In genomic region chr7:36151921-36152755, GRCh38 we compare ENCODE assay signal across 8 cellular contexts. TPM values are rescaled to one million over a fixed set of nuclear protein-coding genes. Genes with fewer than 3 reads are reported as not detected.
A peak's percentile ranks its signal among the peaks of the same experiment; 100 is the strongest.
DNase-seq lines count a peak whose midpoint lies in the region; ATAC-seq and TF ChIP-seq lines count a peak whose summit lies in the region.

No MANE protein-coding gene starts in this region.

- CTCF ChIA-PET in AG04450 (lab: Charles Lee), result no interaction called here

- peaks cover 0 to 7% (median 7%) of the 10 kb centered on the region in 3 donors for H3K4me1 Mint-ChIP-seq in IgD-negative memory B cell

- H3K9me3 Mint-ChIP-seq in IgD-negative memory B cell, result no peaks in the 10 kb centered on the region

- peaks cover 2% of the 10 kb centered on the region for H3K27me3 ChIP-seq in AG04450 (ENCODE audit: control insufficient read depth, insufficient read depth, low read length)
- no peaks in the 10 kb centered on the region for H3K27me3 ChIP-seq in mucosa of stomach (ENCODE audit: control insufficient read depth, insufficient read depth, low read length)

- TF ChIP-seq CTCF in AG04450 (IDR thresholded peaks at IDR 0.05; ENCODE audit: low read depth, low read length), result no peak
- TF ChIP-seq CTCF in GM13977 (IDR thresholded peaks at IDR 0.05; ENCODE audit: extremely low read depth, insufficient read depth, missing control alignments), result no peak

- H3K4me3 Mint-ChIP-seq in IgD-negative memory B cell, result peak overlapping the region; percentile 79 to 97 (median 86)

- peaks cover 1% of the 10 kb centered on the region for H3K27me3 Mint-ChIP-seq in IgD-negative memory B cell

- H3K4me1 ChIP-seq in mucosa of stomach (ENCODE audit: control insufficient read depth, insufficient read depth, low read length), result peaks cover 39% of the 10 kb centered on the region

- ATAC-seq in HG02970 (IDR thresholded peaks at IDR 0.05; ENCODE audit: low FRiP score, unreplicated experiment), result no peak

- no peak overlapping the region for H3K27ac ChIP-seq in AG04450 (ENCODE audit: low read depth, low read length)

- no peaks in the 10 kb centered on the region for H3K36me3 Mint-ChIP-seq in IgD-negative memory B cell

- DNase-seq in AG04450 (ENCODE audit: low read depth, low spot score) (no peak), cerebellum (ENCODE audit: low spot score) (peak; percentile 19), GM13977 (ENCODE audit: low spot score) (no peak), erythroblast (lab: John Stamatoyannopoulos, UW) (no peak), putamen (ENCODE audit: low spot score) (no peak)

- H3K27ac Mint-ChIP-seq in IgD-negative memory B cell, result peak overlapping the region in 1 of 3 donors; percentile 34

- H3K9me3 ChIP-seq in AG04450 (ENCODE audit: control insufficient read depth, insufficient read depth, low read length) (peaks cover 15% of the 10 kb centered on the region), mucosa of stomach (ENCODE audit: control insufficient read depth, low read length) (no peaks in the 10 kb centered on the region)

- in situ Hi-C loops in GM13977 (cut with MboI; ENCODE audit: low pct_unique_long_range_greater_than_20kb, low sequenced_read_pairs, unreplicated experiment), result no loop called here

- no peak for TF ChIP-seq POLR2A in erythroblast (IDR thresholded peaks at IDR 0.05; ENCODE audit: low read length)

- POLR2A ChIA-PET in AG04450 (lab: Yijun Ruan, JAX), result interaction anchor here (0.5 to 0.7 kb wide), 2 partner anchors 112 to 201 kb away, joined by 3 to 5 read pairs; no protein-coding TSS in a partner anchor

- no peaks in the 10 kb centered on the region for H3K36me3 ChIP-seq in mucosa of stomach (ENCODE audit: control insufficient read depth, insufficient read depth, low read length)

- H3K9ac ChIP-seq in mucosa of stomach (ENCODE audit: low read length), result peak overlapping the region; percentile 80

- H3K4me3 ChIP-seq in AG04450 (ENCODE audit: low read depth, low read length) (peak overlapping the region; percentile 59), mucosa of stomach (ENCODE audit: low read length) (peak overlapping the region; percentile 52)

RNA-seq across cellular contexts. Expression of gene EEPD1, which starts 0.9 kb away (rescaled TPM):
- polyA plus RNA-seq in AG04450 (2011; rRNA removed), result 21.1 and 22.7 TPM in 2 replicates
- 20.0 and 22.8 TPM in 2 replicates for polyA minus RNA-seq in AG04450 (2011; rRNA and poly(A)+ RNA removed)
- polyA plus RNA-seq in IgD-negative memory B cell, result 1.9 TPM
- 12.1 TPM for total RNA-seq in cerebellum
